ENCODE assay signal across 9 cellular contexts in genomic region chr11:46277313-46277622, GRCh38. TPM values are rescaled to one million over a fixed set of nuclear protein-coding genes. Genes with fewer than 3 reads are reported as not detected.
DNase-seq lines count a peak whose midpoint lies in the region; ATAC-seq and TF ChIP-seq lines count a peak whose summit lies in the region.
"Had no signal": no experiment of that assay in that cellular context is flagged by ENCODE, and none has a peak within 500 bp of the region (broad histone marks: within the 10 kb centered on the region; RNA-seq: fewer than 3 reads in every experiment).

No MANE protein-coding gene starts in this region.

- in situ Hi-C loops in astrocyte of the cerebellum (cut with HindIII; ENCODE audit: low sequenced_read_pairs): loop anchor here (5.0 kb wide), 1 partner anchor 35 kb away; no protein-coding TSS in a partner anchor

- WGBS in aorta, 2 donors: 13 to 15% methylated on average over 8 of the region's 8 CpGs

- no peaks in the 10 kb centered on the region for H3K9me3 ChIP-seq in aorta (ENCODE audit: control insufficient read depth, low read length)

- no peaks in the 10 kb centered on the region for H3K4me1 ChIP-seq in aorta (ENCODE audit: control insufficient read depth in 1 of 2, insufficient read depth in 2 of 2, low read length in 2 of 2)

- H3K27ac ChIP-seq in aorta (ENCODE audit: low read depth in 1 of 2, low read length in 2 of 2): no peak overlapping the region

- H3K36me3 ChIP-seq in H7 (replicated peaks; ENCODE audit: control insufficient read depth, insufficient read depth, low read length) (no peaks in the 10 kb centered on the region), aorta (ENCODE audit: control insufficient read depth in 1 of 2, insufficient read depth in 2 of 2, low read length in 1 of 2) (no peaks in the 10 kb centered on the region)

- intact Hi-C loops in aorta (cut with DNase I): no loop called here

- peaks cover 2% of the 10 kb centered on the region; the same call in 1 of the 2 replicates for H3K27me3 ChIP-seq in H7 (ENCODE audit: control insufficient read depth, insufficient read depth, low read length)
- H3K27me3 ChIP-seq in aorta (ENCODE audit: control insufficient read depth in 1 of 2, insufficient read depth in 2 of 2, low read length in 1 of 2): no peaks in the 10 kb centered on the region

- H3K4me3 ChIP-seq in H7 (ENCODE audit: insufficient read depth, low read depth, low read length) (peak overlapping the region; percentile 64; the same call in 1 of the 2 replicates), astrocyte of the cerebellum (ENCODE audit: low read depth, low read length) (peak overlapping the region; percentile 96), aorta (ENCODE audit: low read length in 2 of 2) (peak overlapping the region; percentile 24 to 36)

- TF ChIP-seq CTCF in astrocyte of the cerebellum (IDR thresholded peaks at IDR 0.05; ENCODE audit: low read depth, low read length, missing control alignments): no peak

- ATAC-seq in aorta (ENCODE audit: low FRiP score) (no peak), GM18861 (IDR thresholded peaks at IDR 0.05; ENCODE audit: unreplicated experiment) (no peak)

- DNase-seq in A172 (ENCODE audit: low spot score) (peak; percentile 65), H7 (no peak), astrocyte of the cerebellum (ENCODE audit: low read depth) (no peak), left kidney (ENCODE audit: low read depth, low spot score) (peak; percentile 78), aorta (no peak), medulla oblongata (ENCODE audit: extremely low spot score) (no peak), NCI-H1092 (lab: John Stamatoyannopoulos, UW) (no peak)
- DNase-seq: activated naive CD8-positive, alpha-beta T cell treated with anti-CD3 and anti-CD28 coated beads, Interleukin-2, amount 10 ng/mL, durations not matched to agents 7 days and 5 days had no signal

RNA-seq across cellular contexts. Expression of gene CREB3L1, which starts 0.2 kb away (rescaled TPM):
- total RNA-seq in A172 (2014; rRNA removed; shearing (Covaris generic)): 7.5 and 15.4 TPM in 2 replicates
- total RNA-seq in H7 (2014; rRNA removed; shearing (Covaris generic)): 1.6 and 5.0 TPM in 2 replicates
- total RNA-seq in aorta: 10 to 100 TPM; 10.5 to 18.4 TPM
- polyA plus RNA-seq in aorta: 1 to 10 TPM; 6.9 to 8.5 TPM
- total RNA-seq: activated naive CD8-positive, alpha-beta T cell treated with anti-CD3 and anti-CD28 coated beads, Interleukin-2, amount 10 ng/mL, durations not matched to agents 7 days and 5 days had no signal

Comparison
In these comparisons a context has a peak if more than half of its experiments do, and no peak if none do; other contexts are left out.
1. DNase-seq: peak in A172 (single experiment) and left kidney (single experiment); none in H7 (single experiment), astrocyte of the cerebellum (single experiment), aorta (0 of 2), medulla oblongata (single experiment) and NCI-H1092 (single experiment).
2. H3K4me3 ChIP-seq: peak in every context shown above with its lines; median percentile 96 in astrocyte of the cerebellum; 64 in H7; 30 in aorta.